In genomic region chr6:168884646-168885086, GRCh38 we compare ENCODE assay signal across 8 cellular contexts.
DNase-seq lines count a peak whose midpoint lies in the region; ATAC-seq, FAIRE-seq and TF ChIP-seq lines count a peak whose summit lies in the region.

No MANE protein-coding gene starts in this region.

- peak overlapping the region; percentile 78 for H3K4me3 ChIP-seq in CD4-positive, CD25-positive, alpha-beta regulatory T cell (ENCODE audit: low read depth, low read length)
- H3K4me3 ChIP-seq in LNCaP clone FGC (ENCODE audit: low read depth, low read length) (no peak overlapping the region), astrocyte of the cerebellum (ENCODE audit: low read depth, low read length) (no peak overlapping the region), small intestine (ENCODE audit: low read depth in 1 of 2, low read length in 2 of 2) (no peak overlapping the region)

- no peaks in the 10 kb centered on the region for H3K4me1 ChIP-seq in CD4-positive, CD25-positive, alpha-beta regulatory T cell (ENCODE audit: control insufficient read depth, insufficient read depth, low read length, poor library complexity, severe bottlenecking)
- no peaks in the 10 kb centered on the region for H3K4me1 ChIP-seq in small intestine (ENCODE audit: control insufficient read depth in 2 of 2, insufficient read depth in 1 of 2, low read depth in 1 of 2, low read length in 1 of 2)

- peak overlapping the region; percentile 86 to 91 (median 90) for H3K4me3 Mint-ChIP-seq in CD4-positive, CD25-positive, alpha-beta regulatory T cell

- H3K27ac ChIP-seq in CD4-positive, CD25-positive, alpha-beta regulatory T cell (ENCODE audit: insufficient read depth, low read length, poor library complexity, severe bottlenecking), result peak overlapping the region; percentile 53
- no peak overlapping the region for H3K27ac ChIP-seq in small intestine (ENCODE audit: low read depth in 1 of 2, low read length in 1 of 2)

- WGBS in small intestine, 3 donors, result 5 to 16% (median 14%) methylated on average over 33 to 37 of the region's 37 CpGs

- in situ Hi-C loops in astrocyte of the cerebellum (cut with HindIII; ENCODE audit: low sequenced_read_pairs), result no loop called here

- DNase-seq in CD4-positive, CD25-positive, alpha-beta regulatory T cell, result peak in 2 of 3 donors; percentile 46 to 77
- DNase-seq in LNCaP clone FGC (ENCODE audit: low read depth) (no peak), T-helper 22 cell (ENCODE audit: low read depth) (peak; percentile 16), astrocyte of the cerebellum (ENCODE audit: low read depth) (peak; percentile 2), hypothalamus (lab: John Stamatoyannopoulos, UW) (peak in 43 of 51 donors; percentile 11 to 82 (median 46)), small intestine (peak; percentile 55)

- peak; percentile 93 for TF ChIP-seq CTCF in LNCaP clone FGC (IDR thresholded peaks at IDR 0.05; ENCODE audit: control insufficient read depth, extremely low read depth, insufficient read depth)
- TF ChIP-seq CTCF in astrocyte of the cerebellum (IDR thresholded peaks at IDR 0.05; ENCODE audit: low read depth, low read length, missing control alignments), result peak; percentile 77

- no peaks in the 10 kb centered on the region for H3K27me3 Mint-ChIP-seq in CD4-positive, CD25-positive, alpha-beta regulatory T cell

- peaks cover 5 to 13% (median 8%) of the 10 kb centered on the region in 4 donors for H3K4me1 Mint-ChIP-seq in CD4-positive, CD25-positive, alpha-beta regulatory T cell

- peaks cover 0 to 2% (median 0%) of the 10 kb centered on the region in 7 donors for H3K9me3 Mint-ChIP-seq in CD4-positive, CD25-positive, alpha-beta regulatory T cell

- no peaks in the 10 kb centered on the region for H3K9me3 ChIP-seq in CD4-positive, CD25-positive, alpha-beta regulatory T cell (ENCODE audit: control insufficient read depth in 2 of 2, low read length in 2 of 2)
- no peaks in the 10 kb centered on the region for H3K9me3 ChIP-seq in small intestine (ENCODE audit: control insufficient read depth, low read depth)

- no peaks in the 10 kb centered on the region for H3K36me3 ChIP-seq in CD4-positive, CD25-positive, alpha-beta regulatory T cell (ENCODE audit: control insufficient read depth, insufficient read depth, low read length)
- H3K36me3 ChIP-seq in small intestine (ENCODE audit: control insufficient read depth in 2 of 2, insufficient read depth in 2 of 2, low read length in 2 of 2), result no peaks in the 10 kb centered on the region

- H3K27me3 ChIP-seq in CD4-positive, CD25-positive, alpha-beta regulatory T cell (ENCODE audit: control insufficient read depth, insufficient read depth, low read length), result no peaks in the 10 kb centered on the region
- no peaks in the 10 kb centered on the region for H3K27me3 ChIP-seq in small intestine (ENCODE audit: control insufficient read depth in 2 of 2, insufficient read depth in 2 of 2, low read length in 2 of 2)

- H3K36me3 Mint-ChIP-seq in CD4-positive, CD25-positive, alpha-beta regulatory T cell, result no peaks in the 10 kb centered on the region

- FAIRE-seq in small intestine (lab: Jason Lieb, UNC), result no peak

- H3K27ac Mint-ChIP-seq in CD4-positive, CD25-positive, alpha-beta regulatory T cell, result peak overlapping the region; percentile 91 to 98 (median 94)

- ATAC-seq in CD4-positive, CD25-positive, alpha-beta regulatory T cell (ENCODE audit: low read depth in 2 of 2), result peak; percentile 84 to 86
- ATAC-seq in GM19468 (IDR thresholded peaks at IDR 0.05; ENCODE audit: extremely low read depth, unreplicated experiment), result peak; percentile 52
- no peak for ATAC-seq in GM18520 (IDR thresholded peaks at IDR 0.05; ENCODE audit: unreplicated experiment)
